Comparison of ENCODE assay signal across 15 cellular contexts in the genomic region with DNA sequence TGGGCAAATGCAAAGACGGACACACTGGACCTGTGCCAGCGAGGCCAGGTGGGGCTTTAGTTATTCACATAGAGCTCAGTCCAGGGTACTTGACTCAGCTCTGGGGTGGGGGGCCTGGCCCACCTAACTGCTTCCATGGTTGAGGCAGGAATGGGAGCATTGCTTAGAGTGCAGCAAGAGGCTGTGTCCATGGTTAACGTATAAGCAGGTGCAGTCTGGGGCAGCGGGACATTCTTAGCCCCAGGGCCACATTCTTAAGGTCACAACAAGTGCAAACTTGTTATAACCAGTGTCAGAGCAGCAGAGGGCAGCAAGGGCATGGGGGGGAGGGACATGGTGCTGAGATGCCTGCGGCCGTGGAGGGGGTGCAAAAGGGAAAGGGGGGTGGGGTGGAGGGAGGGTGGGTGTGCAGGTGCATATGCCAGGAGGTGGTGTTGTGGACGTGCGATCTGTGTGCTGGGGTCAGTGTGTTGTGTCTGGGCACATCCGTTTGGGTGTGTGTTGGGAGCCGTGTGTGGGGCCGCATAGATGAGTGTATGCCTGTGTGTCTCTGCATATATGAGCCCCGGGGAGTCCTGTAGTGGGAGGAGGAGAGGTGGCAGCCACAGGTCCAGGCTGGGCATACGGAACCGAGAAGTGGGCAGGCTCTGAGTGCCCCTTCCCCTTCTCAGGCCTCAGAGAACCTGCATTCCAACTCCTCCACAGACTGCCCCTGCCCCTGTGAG. TPM values are rescaled to one million over a fixed set of nuclear protein-coding genes. Genes with fewer than 3 reads are reported as not detected.
A peak's percentile ranks its signal among the peaks of the same experiment; 100 is the strongest.
DNase-seq lines count a peak whose midpoint lies in the region; ATAC-seq and TF ChIP-seq lines count a peak whose summit lies in the region.
"Had no signal": no experiment of that assay in that cellular context is flagged by ENCODE, and none has a peak within 500 bp of the region (broad histone marks: within the 10 kb centered on the region; RNA-seq: fewer than 3 reads in every experiment).

No MANE protein-coding gene starts in this region.

- ATAC-seq in HG03571 (IDR thresholded peaks at IDR 0.05; ENCODE audit: unreplicated experiment) (no peak), GM19035 (IDR thresholded peaks at IDR 0.05; ENCODE audit: unreplicated experiment) (no peak)
- ATAC-seq: naive thymus-derived CD8-positive, alpha-beta T cell had no signal

- H3K4me3 ChIP-seq in H7 (ENCODE audit: insufficient read depth, low read depth, low read length): no peak overlapping the region

- peaks cover 8% of the 10 kb centered on the region; the same call in 1 of the 2 replicates for H3K27me3 ChIP-seq in H7 (ENCODE audit: control insufficient read depth, insufficient read depth, low read length)

- H3K4me1 Mint-ChIP-seq in brain (peaks cover 57% of the 10 kb centered on the region), neural crest cell (peaks cover 63% of the 10 kb centered on the region)
- H3K4me1 Mint-ChIP-seq: activated CD4-positive, alpha-beta T cell treated with anti-CD3 and anti-CD28 coated beads, Interleukin-2, amount 10 ng/mL, durations not matched to agents 24 days and 14 days; naive thymus-derived CD8-positive, alpha-beta T cell had no signal

- H3K4me3 Mint-ChIP-seq in brain: peak overlapping the region in 2 of 5 experiments; percentile 59 to 63
- peak overlapping the region; percentile 62 for H3K4me3 Mint-ChIP-seq in neural crest cell
- H3K4me3 Mint-ChIP-seq: activated CD4-positive, alpha-beta T cell treated with anti-CD3 and anti-CD28 coated beads, Interleukin-2, amount 10 ng/mL, durations not matched to agents 24 days and 14 days; naive thymus-derived CD8-positive, alpha-beta T cell had no signal

- no peaks in the 10 kb centered on the region for H3K36me3 ChIP-seq in H7 (replicated peaks; ENCODE audit: control insufficient read depth, insufficient read depth, low read length)

- DNase-seq in H7 (peak; percentile 80), neural crest cell (ENCODE audit: low read depth, low spot score) (peak; percentile 20), kidney glomerular epithelial cell (lab: John Stamatoyannopoulos, UW) (no peak)
- DNase-seq: activated CD4-positive, alpha-beta T cell treated with anti-CD3 and anti-CD28 coated beads, Interleukin-2, amount 10 ng/mL, durations not matched to agents 24 days and 14 days; activated gamma-delta T cell; GF-D8; naive thymus-derived CD8-positive, alpha-beta T cell; NCI-H1105 treated with DMSO at 0.1 percent for 48 hours; NCI-H748 treated with DMSO at 0.1 percent for 48 hours; SW 1271 had no signal

- H3K9me3 Mint-ChIP-seq in brain (no peaks in the 10 kb centered on the region), neural crest cell (no peaks in the 10 kb centered on the region)
- H3K9me3 Mint-ChIP-seq: activated CD4-positive, alpha-beta T cell treated with anti-CD3 and anti-CD28 coated beads, Interleukin-2, amount 10 ng/mL, durations not matched to agents 24 days and 14 days; naive thymus-derived CD8-positive, alpha-beta T cell had no signal

- H3K27ac Mint-ChIP-seq in brain (peak overlapping the region; percentile 89 to 98 (median 97)), neural crest cell (ENCODE audit: unreplicated experiment) (no peak overlapping the region)
- H3K27ac Mint-ChIP-seq: activated CD4-positive, alpha-beta T cell treated with anti-CD3 and anti-CD28 coated beads, Interleukin-2, amount 10 ng/mL, durations not matched to agents 24 days and 14 days; naive thymus-derived CD8-positive, alpha-beta T cell had no signal

- H3K36me3 Mint-ChIP-seq in brain: no peaks in the 10 kb centered on the region
- no peaks in the 10 kb centered on the region for H3K36me3 Mint-ChIP-seq in neural crest cell (ENCODE audit: low read depth)
- H3K36me3 Mint-ChIP-seq: naive thymus-derived CD8-positive, alpha-beta T cell had no signal

- H3K27me3 Mint-ChIP-seq in brain: no peaks in the 10 kb centered on the region
- peaks cover 29% of the 10 kb centered on the region for H3K27me3 Mint-ChIP-seq in neural crest cell (ENCODE audit: low read depth)

- no peak for TF ChIP-seq CTCF in brain (conservative IDR thresholded peaks at IDR 0.05)
- TF ChIP-seq CTCF in neural crest cell (conservative IDR thresholded peaks at IDR 0.05): no peak

RNA-seq across cellular contexts. Expression of a gene that starts 8.4 kb away (rescaled TPM):
- total RNA-seq in H7 (2014; rRNA removed; shearing (Covaris generic)): 0.07 TPM in 1 of 2 replicates, not detected in the other
- polyA plus RNA-seq in brain (ENCODE audit: insufficient read depth, low read depth, low replicate concordance): 79.9 TPM
- total RNA-seq in neural crest cell: 0.47 and 0.73 TPM in 2 replicates
- total RNA-seq: activated CD4-positive, alpha-beta T cell treated with anti-CD3 and anti-CD28 coated beads, Interleukin-2, amount 10 ng/mL, durations not matched to agents 24 days and 14 days; HT-29; naive thymus-derived CD8-positive, alpha-beta T cell had no signal

RNA-seq across cellular contexts. Expression of a gene that starts 19.8 kb away (rescaled TPM):
- total RNA-seq in H7 (2014; rRNA removed; shearing (Covaris generic)): 0.07 TPM in 1 of 2 replicates, not detected in the other
- polyA plus RNA-seq in brain (ENCODE audit: insufficient read depth, low read depth, low replicate concordance): 19.0 TPM
- total RNA-seq in neural crest cell: 0.11 and 0.19 TPM in 2 replicates
- total RNA-seq: activated CD4-positive, alpha-beta T cell treated with anti-CD3 and anti-CD28 coated beads, Interleukin-2, amount 10 ng/mL, durations not matched to agents 24 days and 14 days; cardiac septum; HT-29; naive thymus-derived CD8-positive, alpha-beta T cell had no signal

RNA-seq across cellular contexts. Expression of a gene that starts 29.7 kb away (rescaled TPM):
- total RNA-seq in H7 (2014; rRNA removed; shearing (Covaris generic)): 2.6 and 3.0 TPM in 2 replicates
- polyA plus RNA-seq in brain (ENCODE audit: insufficient read depth, low read depth, low replicate concordance): 3.1 TPM
- 9.7 and 9.9 TPM in 2 replicates for total RNA-seq in neural crest cell

RNA-seq across cellular contexts. Expression of a gene that starts 36.9 kb away (rescaled TPM):
- 89.5 and 92.6 TPM in 2 replicates for total RNA-seq in H7 (2014; rRNA removed; shearing (Covaris generic))
- 111 TPM for polyA plus RNA-seq in brain (ENCODE audit: insufficient read depth, low read depth, low replicate concordance)
- total RNA-seq in neural crest cell: 27.5 and 28.4 TPM in 2 replicates

RNA-seq across cellular contexts. Expression of a gene that starts 54.0 kb away (rescaled TPM):
- total RNA-seq in H7 (2014; rRNA removed; shearing (Covaris generic)): 14.5 and 25.0 TPM in 2 replicates
- 216 TPM for polyA plus RNA-seq in brain (ENCODE audit: insufficient read depth, low read depth, low replicate concordance)
- total RNA-seq in neural crest cell: 93.6 and 101 TPM in 2 replicates
- total RNA-seq: activated CD4-positive, alpha-beta T cell treated with anti-CD3 and anti-CD28 coated beads, Interleukin-2, amount 10 ng/mL, durations not matched to agents 24 days and 14 days; HT-29; naive thymus-derived CD8-positive, alpha-beta T cell had no signal
- polyA plus RNA-seq: naive thymus-derived CD8-positive, alpha-beta T cell had no signal
